ENCODE assay signal across 1 cellular context in the genomic region with DNA sequence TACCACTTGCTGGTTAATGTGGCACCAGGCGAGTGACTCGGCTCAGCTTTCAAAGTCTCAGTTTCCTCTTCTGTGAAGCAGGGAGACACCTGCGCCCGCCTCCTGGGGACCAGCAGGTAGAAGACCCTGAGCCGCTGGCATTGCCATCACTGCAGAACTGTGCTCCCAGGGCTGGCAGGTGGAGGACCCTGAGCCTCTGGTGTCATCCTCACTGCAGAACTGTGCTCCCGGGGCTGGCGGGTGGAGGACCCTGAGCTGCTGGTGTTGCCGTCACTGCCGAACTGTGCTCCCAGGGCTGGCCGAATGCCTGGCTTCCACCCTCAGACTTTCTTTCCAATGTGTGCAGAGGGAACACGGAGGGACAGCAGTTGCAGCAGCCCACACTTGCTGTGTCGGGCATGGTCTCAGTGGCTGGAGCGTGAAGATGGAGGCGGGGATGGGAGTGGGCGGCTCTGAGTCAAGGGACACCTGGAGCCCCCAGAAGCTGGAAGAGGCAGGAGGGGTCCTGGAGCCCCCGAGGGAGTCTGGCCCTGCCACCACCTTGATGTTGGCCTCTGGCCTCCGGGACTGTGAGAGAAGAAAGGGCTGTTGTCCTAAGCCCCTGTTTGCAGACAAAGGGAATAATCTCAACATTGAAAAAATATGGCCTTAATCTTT.
TF ChIP-seq lines count a peak whose summit lies in the region.

No MANE protein-coding gene starts in this region.

TF ChIP-seq in WTC11, 78 proteins besides CTCF, POLR2A, EP300 and RAD21 (continued from another document):
- TF ChIP-seq, protein P1, sequence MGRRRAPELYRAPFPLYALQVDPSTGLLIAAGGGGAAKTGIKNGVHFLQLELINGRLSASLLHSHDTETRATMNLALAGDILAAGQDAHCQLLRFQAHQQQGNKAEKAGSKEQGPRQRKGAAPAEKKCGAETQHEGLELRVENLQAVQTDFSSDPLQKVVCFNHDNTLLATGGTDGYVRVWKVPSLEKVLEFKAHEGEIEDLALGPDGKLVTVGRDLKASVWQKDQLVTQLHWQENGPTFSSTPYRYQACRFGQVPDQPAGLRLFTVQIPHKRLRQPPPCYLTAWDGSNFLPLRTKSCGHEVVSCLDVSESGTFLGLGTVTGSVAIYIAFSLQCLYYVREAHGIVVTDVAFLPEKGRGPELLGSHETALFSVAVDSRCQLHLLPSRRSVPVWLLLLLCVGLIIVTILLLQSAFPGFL (CRISPR knock-in tag; IDR thresholded peaks at IDR 0.05; ENCODE audit: borderline replicate concordance): no peak
- TF ChIP-seq MYBL2 (CRISPR knock-in tag; IDR thresholded peaks at IDR 0.05) (no peak), PRRX2 (CRISPR knock-in tag; IDR thresholded peaks at IDR 0.05) (no peak), ZNF396 (CRISPR knock-in tag; IDR thresholded peaks at IDR 0.05; ENCODE audit: borderline replicate concordance) (no peak), ZNF416 (CRISPR knock-in tag; IDR thresholded peaks at IDR 0.05) (no peak)
- TF ChIP-seq, protein P2, sequence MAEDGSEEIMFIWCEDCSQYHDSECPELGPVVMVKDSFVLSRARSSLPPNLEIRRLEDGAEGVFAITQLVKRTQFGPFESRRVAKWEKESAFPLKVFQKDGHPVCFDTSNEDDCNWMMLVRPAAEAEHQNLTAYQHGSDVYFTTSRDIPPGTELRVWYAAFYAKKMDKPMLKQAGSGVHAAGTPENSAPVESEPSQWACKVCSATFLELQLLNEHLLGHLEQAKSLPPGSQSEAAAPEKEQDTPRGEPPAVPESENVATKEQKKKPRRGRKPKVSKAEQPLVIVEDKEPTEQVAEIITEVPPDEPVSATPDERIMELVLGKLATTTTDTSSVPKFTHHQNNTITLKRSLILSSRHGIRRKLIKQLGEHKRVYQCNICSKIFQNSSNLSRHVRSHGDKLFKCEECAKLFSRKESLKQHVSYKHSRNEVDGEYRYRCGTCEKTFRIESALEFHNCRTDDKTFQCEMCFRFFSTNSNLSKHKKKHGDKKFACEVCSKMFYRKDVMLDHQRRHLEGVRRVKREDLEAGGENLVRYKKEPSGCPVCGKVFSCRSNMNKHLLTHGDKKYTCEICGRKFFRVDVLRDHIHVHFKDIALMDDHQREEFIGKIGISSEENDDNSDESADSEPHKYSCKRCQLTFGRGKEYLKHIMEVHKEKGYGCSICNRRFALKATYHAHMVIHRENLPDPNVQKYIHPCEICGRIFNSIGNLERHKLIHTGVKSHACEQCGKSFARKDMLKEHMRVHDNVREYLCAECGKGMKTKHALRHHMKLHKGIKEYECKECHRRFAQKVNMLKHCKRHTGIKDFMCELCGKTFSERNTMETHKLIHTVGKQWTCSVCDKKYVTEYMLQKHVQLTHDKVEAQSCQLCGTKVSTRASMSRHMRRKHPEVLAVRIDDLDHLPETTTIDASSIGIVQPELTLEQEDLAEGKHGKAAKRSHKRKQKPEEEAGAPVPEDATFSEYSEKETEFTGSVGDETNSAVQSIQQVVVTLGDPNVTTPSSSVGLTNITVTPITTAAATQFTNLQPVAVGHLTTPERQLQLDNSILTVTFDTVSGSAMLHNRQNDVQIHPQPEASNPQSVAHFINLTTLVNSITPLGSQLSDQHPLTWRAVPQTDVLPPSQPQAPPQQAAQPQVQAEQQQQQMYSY (CRISPR knock-in tag; IDR thresholded peaks at IDR 0.05): no peak
- TF ChIP-seq, protein P3, sequence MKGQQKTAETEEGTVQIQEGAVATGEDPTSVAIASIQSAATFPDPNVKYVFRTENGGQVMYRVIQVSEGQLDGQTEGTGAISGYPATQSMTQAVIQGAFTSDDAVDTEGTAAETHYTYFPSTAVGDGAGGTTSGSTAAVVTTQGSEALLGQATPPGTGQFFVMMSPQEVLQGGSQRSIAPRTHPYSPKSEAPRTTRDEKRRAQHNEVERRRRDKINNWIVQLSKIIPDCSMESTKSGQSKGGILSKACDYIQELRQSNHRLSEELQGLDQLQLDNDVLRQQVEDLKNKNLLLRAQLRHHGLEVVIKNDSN (CRISPR knock-in tag; IDR thresholded peaks at IDR 0.05): no peak
